In genomic region chr19:51480590-51480989, GRCh38 we compare ENCODE assay signal across 13 cellular contexts. TPM values are rescaled to one million over a fixed set of nuclear protein-coding genes. Genes with fewer than 3 reads are reported as not detected.
DNase-seq lines count a peak whose midpoint lies in the region; ATAC-seq and TF ChIP-seq lines count a peak whose summit lies in the region.
"Had no signal": no experiment of that assay in that cellular context is flagged by ENCODE, and none has a peak within 500 bp of the region (broad histone marks: within the 10 kb centered on the region; RNA-seq: fewer than 3 reads in every experiment).

No MANE protein-coding gene starts in this region.

- peaks cover 0 to 4% (median 0%) of the 10 kb centered on the region in 3 experiments; a peak in 2 of 7 replicates for H3K36me3 Mint-ChIP-seq in H9 (ENCODE audit: insufficient read depth in 1 of 3, low read depth in 3 of 3)
- peaks cover 2% of the 10 kb centered on the region for H3K36me3 Mint-ChIP-seq in activated T-helper 1 cell treated with anti-CD3 and anti-CD28 coated beads, Interleukin-12 subunit alpha, Interleukin-12 subunit beta, Interleukin-2, Interleukin-4 antibody, amounts not matched to agents 30 ng/mL and 10 ng/mL and 1 ng/mL, durations not matched to agents 14 hours and 24 hours and 36 hours (ENCODE audit: low read depth)
- H3K36me3 Mint-ChIP-seq: CD4-positive, alpha-beta memory T cell; naive B cell had no signal

- H3K27me3 Mint-ChIP-seq in H9 (ENCODE audit: low read depth), result peaks cover 45% of the 10 kb centered on the region
- H3K27me3 Mint-ChIP-seq in activated T-helper 1 cell treated with anti-CD3 and anti-CD28 coated beads, Interleukin-12 subunit alpha, Interleukin-12 subunit beta, Interleukin-2, Interleukin-4 antibody, amounts not matched to agents 30 ng/mL and 10 ng/mL and 1 ng/mL, durations not matched to agents 14 hours and 24 hours and 36 hours (ENCODE audit: insufficient read depth), result peaks cover 11% of the 10 kb centered on the region

- BruUV-seq in OCI-LY7 (replicated peaks; lab: Mats Ljungman, UMichigan), result no TSS peak

- no peak overlapping the region; a peak in 1 of 5 replicates for H3K4me3 Mint-ChIP-seq in H9
- no peak overlapping the region for H3K4me3 Mint-ChIP-seq in activated T-helper 1 cell treated with anti-CD3 and anti-CD28 coated beads, Interleukin-12 subunit alpha, Interleukin-12 subunit beta, Interleukin-2, Interleukin-4 antibody, amounts not matched to agents 30 ng/mL and 10 ng/mL and 1 ng/mL, durations not matched to agents 14 hours and 24 hours and 36 hours
- H3K4me3 Mint-ChIP-seq: CD4-positive, alpha-beta memory T cell; naive B cell had no signal

- no peak overlapping the region for H3T11ph ChIP-seq in H9 (ENCODE audit: low read length)

- ATAC-seq in left lobe of liver, result no peak

- H3K9me2 ChIP-seq in OCI-LY7 (ENCODE audit: insufficient read depth, low read length), result no peaks in the 10 kb centered on the region

- intact Hi-C loops in activated T-helper 1 cell treated with anti-CD3 and anti-CD28 coated beads, Interleukin-12 subunit alpha, Interleukin-12 subunit beta, Interleukin-2, Interleukin-4 antibody, amounts not matched to agents 30 ng/mL and 10 ng/mL and 1 ng/mL, durations not matched to agents 14 hours and 24 hours and 36 hours (cut with micrococcal nuclease), result no loop called here
- intact Hi-C loops in OCI-LY7 (cut with micrococcal nuclease; ENCODE audit: unreplicated experiment), result no loop called here

- no peak overlapping the region for H2BK15ac ChIP-seq in H9 (ENCODE audit: low read depth, low read length)

- H3K36me3 ChIP-seq in SJCRH30 (no peaks in the 10 kb centered on the region), OCI-LY7 (ENCODE audit: insufficient read depth, low read length) (no peaks in the 10 kb centered on the region)

- no peak overlapping the region for H3K18ac ChIP-seq in H9 (ENCODE audit: insufficient read length, low read depth, low read length)

- peak; percentile 8 for DNase-seq in ACHN
- peak; percentile 38 for DNase-seq in H9
- DNase-seq in SJCRH30, result peak; percentile 32 to 58
- DNase-seq in iPS-NIHi11 (ENCODE audit: low spot score), result peak; percentile 87
- no peak for DNase-seq in activated T-helper 1 cell treated with anti-CD3 and anti-CD28 coated beads, Interleukin-12 subunit alpha, Interleukin-12 subunit beta, Interleukin-2, Interleukin-4 antibody, amounts not matched to agents 30 ng/mL and 10 ng/mL and 1 ng/mL, durations not matched to agents 14 hours and 24 hours and 36 hours (ENCODE audit: low spot score)
- DNase-seq in medulla oblongata (ENCODE audit: extremely low spot score), result no peak
- no peak for DNase-seq in left lobe of liver (ENCODE audit: low spot score)
- no peak for DNase-seq in OCI-LY7 (ENCODE audit: low spot score)
- DNase-seq: CD4-positive, alpha-beta memory T cell; IMR-90; naive B cell; NCI-H345 had no signal

- CTCF ChIA-PET in OCI-LY7 (lab: Charles Lee; ENCODE audit: unreplicated experiment), result no interaction called here

- H4K5ac ChIP-seq in H9 (ENCODE audit: insufficient read length, low read depth, low read length), result no peak overlapping the region

- H3K27me3 ChIP-seq in H9 (ENCODE audit: insufficient read depth, low read length), result no peaks in the 10 kb centered on the region
- H3K27me3 ChIP-seq in SJCRH30, result no peaks in the 10 kb centered on the region

- H3K9ac ChIP-seq in H9 (ENCODE audit: extremely low read depth, insufficient read length, low read length), result no peak overlapping the region

- no peak overlapping the region for H3K27ac Mint-ChIP-seq in H9
- no peak overlapping the region for H3K27ac Mint-ChIP-seq in activated T-helper 1 cell treated with anti-CD3 and anti-CD28 coated beads, Interleukin-12 subunit alpha, Interleukin-12 subunit beta, Interleukin-2, Interleukin-4 antibody, amounts not matched to agents 30 ng/mL and 10 ng/mL and 1 ng/mL, durations not matched to agents 14 hours and 24 hours and 36 hours
- H3K27ac Mint-ChIP-seq: CD4-positive, alpha-beta memory T cell had no signal

- no peak overlapping the region for H2BK120ac ChIP-seq in H9 (ENCODE audit: low read depth, low read length, poor library complexity, severe bottlenecking)

- no peak overlapping the region for H4K8ac ChIP-seq in H9 (replicated peaks; ENCODE audit: insufficient read length, low read depth, low read length)

- H2BK12ac ChIP-seq in H9 (ENCODE audit: insufficient read length, low read depth, low read length), result no peak overlapping the region

- H3K4me1 ChIP-seq in H9 (ENCODE audit: insufficient read depth, low read length) (no peaks in the 10 kb centered on the region), SJCRH30 (no peaks in the 10 kb centered on the region), OCI-LY7 (ENCODE audit: insufficient read depth, low read length, poor library complexity, severe bottlenecking) (no peaks in the 10 kb centered on the region)

- H3K4me3 ChIP-seq in SJCRH30 (no peak overlapping the region), OCI-LY7 (ENCODE audit: low read depth, low read length, poor library complexity, severe bottlenecking) (no peak overlapping the region)

- H3K56ac ChIP-seq in H9 (ENCODE audit: insufficient read length, low read depth, low read length), result no peak overlapping the region

- H3K27ac ChIP-seq in H9 (ENCODE audit: insufficient read length, low read depth, low read length) (no peak overlapping the region), SJCRH30 (no peak overlapping the region), OCI-LY7 (ENCODE audit: low read depth, low read length, poor library complexity, severe bottlenecking) (no peak overlapping the region)

- no peak overlapping the region for H2AK5ac ChIP-seq in H9 (ENCODE audit: insufficient read length, low read length)

- H2BK20ac ChIP-seq in H9 (ENCODE audit: low read depth, low read length, poor library complexity, severe bottlenecking), result no peak overlapping the region

- no peak overlapping the region for H3K23ac ChIP-seq in H9 (ENCODE audit: insufficient read length, low read depth, low read length)

- H3K4me2 ChIP-seq in H9 (ENCODE audit: insufficient read depth, insufficient read length, low read length) (no peak overlapping the region), OCI-LY7 (ENCODE audit: low read length) (no peak overlapping the region)

- peaks cover 32 to 96% of the 10 kb centered on the region in 2 experiments for H3K9me3 Mint-ChIP-seq in H9
- peaks cover 4% of the 10 kb centered on the region for H3K9me3 Mint-ChIP-seq in activated T-helper 1 cell treated with anti-CD3 and anti-CD28 coated beads, Interleukin-12 subunit alpha, Interleukin-12 subunit beta, Interleukin-2, Interleukin-4 antibody, amounts not matched to agents 30 ng/mL and 10 ng/mL and 1 ng/mL, durations not matched to agents 14 hours and 24 hours and 36 hours

- H3K79me1 ChIP-seq in H9 (ENCODE audit: insufficient read depth, low read depth, low read length, poor library complexity, severe bottlenecking), result no peaks in the 10 kb centered on the region

- no peak overlapping the region for H2BK5ac ChIP-seq in H9 (ENCODE audit: insufficient read length, low read length)

- H3K9me3 ChIP-seq in H9 (ENCODE audit: control insufficient read depth, low read depth, low read length) (no peaks in the 10 kb centered on the region), SJCRH30 (replicated peaks) (no peaks in the 10 kb centered on the region), OCI-LY7 (ENCODE audit: low read length) (no peaks in the 10 kb centered on the region)

- H2AFZ ChIP-seq in H9 (ENCODE audit: low read length) (no peak overlapping the region), OCI-LY7 (ENCODE audit: low read length) (no peak overlapping the region)

- WGBS in H9 (ENCODE audit: extremely low coverage, insufficient read length, low lambda C conversion rate), result no CpG with 5 or more reads among the region's 8 CpGs

- H3K79me2 ChIP-seq in H9 (ENCODE audit: insufficient read depth, low read length), result no peaks in the 10 kb centered on the region
- H3K79me2 ChIP-seq in OCI-LY7 (ENCODE audit: insufficient read depth, low read depth, low read length), result no peaks in the 10 kb centered on the region

- H3K4ac ChIP-seq in H9 (ENCODE audit: low read depth, low read length), result no peak overlapping the region

- H4K20me1 ChIP-seq in H9 (ENCODE audit: control insufficient read depth, insufficient read depth, insufficient read length) (no peaks in the 10 kb centered on the region), OCI-LY7 (ENCODE audit: insufficient read depth, low read length) (no peaks in the 10 kb centered on the region)

- in situ Hi-C loops in ACHN (cut with HindIII; ENCODE audit: low pct_ligation_motif_present, low pct_unique_long_range_greater_than_20kb, low sequenced_read_pairs), result no loop called here

- TF ChIP-seq CTCF in H9 (conservative IDR thresholded peaks at IDR 0.05), result no peak
- no peak for TF ChIP-seq CTCF in OCI-LY7 (conservative IDR thresholded peaks at IDR 0.05; ENCODE audit: low read length)

- no peak overlapping the region for H4K91ac ChIP-seq in H9 (ENCODE audit: insufficient read length, low read depth, low read length)

- POLR2A ChIA-PET in OCI-LY7 (lab: Charles Lee), result no interaction called here

- no peaks in the 10 kb centered on the region for H3K4me1 Mint-ChIP-seq in H9
- peaks cover 24% of the 10 kb centered on the region for H3K4me1 Mint-ChIP-seq in activated T-helper 1 cell treated with anti-CD3 and anti-CD28 coated beads, Interleukin-12 subunit alpha, Interleukin-12 subunit beta, Interleukin-2, Interleukin-4 antibody, amounts not matched to agents 30 ng/mL and 10 ng/mL and 1 ng/mL, durations not matched to agents 14 hours and 24 hours and 36 hours (ENCODE audit: low read depth)
- H3K4me1 Mint-ChIP-seq: CD4-positive, alpha-beta memory T cell had no signal

- H3K14ac ChIP-seq in H9 (ENCODE audit: insufficient read depth, low read length), result no peak overlapping the region

- no peaks in the 10 kb centered on the region for H3K23me2 ChIP-seq in H9 (ENCODE audit: insufficient read length, low read depth, low read length, poor library complexity, severe bottlenecking)

RNA-seq across cellular contexts. Expression of gene CEACAM18, which starts 2.3 kb away (rescaled TPM):
- total RNA-seq in H9 (2021) (not detected in 2 replicates), left lobe of liver (not detected), OCI-LY7 (2022) (not detected in 2 replicates)
- total RNA-seq in SJCRH30 (2014; rRNA removed; shearing (Covaris generic)), result not detected in 2 replicates
- total RNA-seq in activated T-helper 1 cell treated with anti-CD3 and anti-CD28 coated beads, Interleukin-12 subunit alpha, Interleukin-12 subunit beta, Interleukin-2, Interleukin-4 antibody, amounts not matched to agents 30 ng/mL and 10 ng/mL and 1 ng/mL, durations not matched to agents 14 hours and 24 hours and 36 hours, result not detected in 2 replicates
- not detected in 2 replicates for total RNA-seq in OCI-LY7 (2014; rRNA removed; shearing (Covaris generic))
- total RNA-seq: CD4-positive, alpha-beta memory T cell; endothelial cell of umbilical vein; IMR-90 had no signal

RNA-seq across cellular contexts. Expression of gene SIGLEC12, which starts 21.0 kb away (rescaled TPM):
- not detected in 2 replicates for total RNA-seq in H9 (2021)
- not detected in 2 replicates for total RNA-seq in SJCRH30 (2014; rRNA removed; shearing (Covaris generic))
- 0.52 and 0.54 TPM in 2 replicates for total RNA-seq in activated T-helper 1 cell treated with anti-CD3 and anti-CD28 coated beads, Interleukin-12 subunit alpha, Interleukin-12 subunit beta, Interleukin-2, Interleukin-4 antibody, amounts not matched to agents 30 ng/mL and 10 ng/mL and 1 ng/mL, durations not matched to agents 14 hours and 24 hours and 36 hours
- total RNA-seq in left lobe of liver, result 0.20 TPM
- total RNA-seq in OCI-LY7 (2014; rRNA removed; shearing (Covaris generic)), result not detected in 2 replicates
- total RNA-seq in OCI-LY7 (2022), result not detected in 2 replicates
- total RNA-seq: CD4-positive, alpha-beta memory T cell; endothelial cell of umbilical vein; IMR-90 had no signal

RNA-seq across cellular contexts. Expression of gene SIGLEC8, which starts 22.3 kb away (rescaled TPM):
- total RNA-seq in H9 (2021) (not detected in 2 replicates), left lobe of liver (1.1 TPM), OCI-LY7 (2022) (not detected in 2 replicates)
- total RNA-seq in SJCRH30 (2014; rRNA removed; shearing (Covaris generic)), result not detected in 2 replicates
- total RNA-seq in activated T-helper 1 cell treated with anti-CD3 and anti-CD28 coated beads, Interleukin-12 subunit alpha, Interleukin-12 subunit beta, Interleukin-2, Interleukin-4 antibody, amounts not matched to agents 30 ng/mL and 10 ng/mL and 1 ng/mL, durations not matched to agents 14 hours and 24 hours and 36 hours, result 0.10 and 0.13 TPM in 2 replicates
- not detected in 2 replicates for total RNA-seq in OCI-LY7 (2014; rRNA removed; shearing (Covaris generic))
- total RNA-seq: CD4-positive, alpha-beta memory T cell; endothelial cell of umbilical vein; IMR-90 had no signal

RNA-seq across cellular contexts. Expression of gene SIGLEC6, which starts 50.9 kb away (rescaled TPM):
- total RNA-seq in H9 (2021), result 0.31 TPM in 1 of 2 replicates, not detected in the other
- total RNA-seq in SJCRH30 (2014; rRNA removed; shearing (Covaris generic)), result not detected in 2 replicates
- total RNA-seq in activated T-helper 1 cell treated with anti-CD3 and anti-CD28 coated beads, Interleukin-12 subunit alpha, Interleukin-12 subunit beta, Interleukin-2, Interleukin-4 antibody, amounts not matched to agents 30 ng/mL and 10 ng/mL and 1 ng/mL, durations not matched to agents 14 hours and 24 hours and 36 hours, result 0.98 and 1.6 TPM in 2 replicates
- total RNA-seq in left lobe of liver, result 0.20 TPM
- total RNA-seq in OCI-LY7 (2014; rRNA removed; shearing (Covaris generic)), result not detected in 2 replicates
- total RNA-seq in OCI-LY7 (2022), result not detected in 2 replicates
- total RNA-seq: CD4-positive, alpha-beta memory T cell; endothelial cell of umbilical vein; IMR-90 had no signal

Comparison
In these comparisons a context has a peak if more than half of its experiments do, and no peak if none do; other contexts are left out.
1. DNase-seq: peak in ACHN (single experiment), H9 (single experiment), SJCRH30 (2 of 2) and iPS-NIHi11 (single experiment); none in activated T-helper 1 cell treated with anti-CD3 and anti-CD28 coated beads, Interleukin-12 subunit alpha, Interleukin-12 subunit beta, Interleukin-2, Interleukin-4 antibody, amounts not matched to agents 30 ng/mL and 10 ng/mL and 1 ng/mL, durations not matched to agents 14 hours and 24 hours and 36 hours (single experiment), medulla oblongata (single experiment), left lobe of liver (single experiment) and OCI-LY7 (single experiment).